1 cellular context compared by ENCODE assay signal in the genomic region with DNA sequence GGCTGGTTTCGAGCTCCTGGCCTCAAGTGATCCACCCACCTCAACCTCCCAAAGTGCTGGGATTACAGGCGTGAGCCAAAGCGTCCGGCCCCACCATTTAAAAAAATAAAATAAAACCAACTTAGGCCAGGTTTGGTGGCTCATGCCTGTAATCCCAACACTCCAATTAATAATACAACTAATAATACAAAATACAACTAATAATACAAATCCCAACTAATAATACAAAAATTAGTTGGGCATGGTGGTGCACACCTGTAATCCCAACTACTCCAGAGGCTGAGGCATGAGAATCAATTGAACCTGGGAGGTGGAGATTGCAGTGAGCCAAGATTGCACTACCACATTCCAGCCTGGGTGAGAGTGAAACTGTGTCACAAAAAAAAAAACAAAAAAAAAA.
TF ChIP-seq lines count a peak whose summit lies in the region.

No MANE protein-coding gene starts in this region.

TF ChIP-seq in K562, 482 proteins besides CTCF, POLR2A, EP300 and RAD21 (continues in another document):
- TF ChIP-seq HMGXB4 (CRISPR knock-in tag; IDR thresholded peaks at IDR 0.05) (no peak), ETV6 (IDR thresholded peaks at IDR 0.05; ENCODE audit: borderline replicate concordance in 1 of 2, low read depth in 2 of 2, low read length in 1 of 2) (no peak), ETV6 (CRISPR knock-in tag; IDR thresholded peaks at IDR 0.05; ENCODE audit: borderline replicate concordance) (peak; percentile 65; the same call in 1 of the 2 replicates), POLR2H (tag; IDR thresholded peaks at IDR 0.05; ENCODE audit: low read depth) (no peak), CBFA2T2 (conservative IDR thresholded peaks at IDR 0.05) (no peak), CBFA2T3 (IDR thresholded peaks at IDR 0.05) (no peak), BACH1 (tag; IDR thresholded peaks at IDR 0.05) (no peak), SIX5 (IDR thresholded peaks at IDR 0.05; ENCODE audit: borderline replicate concordance in 1 of 2, insufficient read depth in 1 of 2, low read depth in 1 of 2, low read length in 2 of 2) (no peak), SAFB2 (IDR thresholded peaks at IDR 0.05; ENCODE audit: borderline replicate concordance, low read depth, low read length, severe bottlenecking) (no peak), NFATC3 (IDR thresholded peaks at IDR 0.05) (no peak), ZNF224 (CRISPR knock-in tag; IDR thresholded peaks at IDR 0.05) (0 out of 2 replicates have a peak, but pooled peaks have one; percentile 43), ZZZ3 (IDR thresholded peaks at IDR 0.05) (no peak), SRSF7 (optimal IDR thresholded peaks at IDR 0.05; ENCODE audit: low read depth, low read length) (no peak), ZNF232 (CRISPR knock-in tag; IDR thresholded peaks at IDR 0.05) (0 out of 2 replicates have a peak, but pooled peaks have one; percentile 26), SMARCB1 (IDR thresholded peaks at IDR 0.05; ENCODE audit: insufficient read length, low read depth) (no peak), RB1 (IDR thresholded peaks at IDR 0.05; ENCODE audit: low read depth) (no peak), ADNP (tag; IDR thresholded peaks at IDR 0.05) (no peak), DACH1 (IDR thresholded peaks at IDR 0.05; ENCODE audit: partially characterized antibody) (peak; percentile 73), KAT7 (CRISPR knock-in tag; IDR thresholded peaks at IDR 0.05; ENCODE audit: borderline replicate concordance) (no peak), NCOA6 (IDR thresholded peaks at IDR 0.05) (no peak), PHB (CRISPR knock-in tag; IDR thresholded peaks at IDR 0.05) (no peak), ZNF75A (CRISPR knock-in tag; IDR thresholded peaks at IDR 0.05) (no peak)
- TF ChIP-seq, protein P1, sequence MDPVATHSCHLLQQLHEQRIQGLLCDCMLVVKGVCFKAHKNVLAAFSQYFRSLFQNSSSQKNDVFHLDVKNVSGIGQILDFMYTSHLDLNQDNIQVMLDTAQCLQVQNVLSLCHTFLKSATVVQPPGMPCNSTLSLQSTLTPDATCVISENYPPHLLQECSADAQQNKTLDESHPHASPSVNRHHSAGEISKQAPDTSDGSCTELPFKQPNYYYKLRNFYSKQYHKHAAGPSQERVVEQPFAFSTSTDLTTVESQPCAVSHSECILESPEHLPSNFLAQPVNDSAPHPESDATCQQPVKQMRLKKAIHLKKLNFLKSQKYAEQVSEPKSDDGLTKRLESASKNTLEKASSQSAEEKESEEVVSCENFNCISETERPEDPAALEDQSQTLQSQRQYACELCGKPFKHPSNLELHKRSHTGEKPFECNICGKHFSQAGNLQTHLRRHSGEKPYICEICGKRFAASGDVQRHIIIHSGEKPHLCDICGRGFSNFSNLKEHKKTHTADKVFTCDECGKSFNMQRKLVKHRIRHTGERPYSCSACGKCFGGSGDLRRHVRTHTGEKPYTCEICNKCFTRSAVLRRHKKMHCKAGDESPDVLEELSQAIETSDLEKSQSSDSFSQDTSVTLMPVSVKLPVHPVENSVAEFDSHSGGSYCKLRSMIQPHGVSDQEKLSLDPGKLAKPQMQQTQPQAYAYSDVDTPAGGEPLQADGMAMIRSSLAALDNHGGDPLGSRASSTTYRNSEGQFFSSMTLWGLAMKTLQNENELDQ (CRISPR knock-in tag; IDR thresholded peaks at IDR 0.05; ENCODE audit: borderline replicate concordance): 0 out of 2 replicates have a peak, but pooled peaks have one; percentile 71
- TF ChIP-seq, protein P2, sequence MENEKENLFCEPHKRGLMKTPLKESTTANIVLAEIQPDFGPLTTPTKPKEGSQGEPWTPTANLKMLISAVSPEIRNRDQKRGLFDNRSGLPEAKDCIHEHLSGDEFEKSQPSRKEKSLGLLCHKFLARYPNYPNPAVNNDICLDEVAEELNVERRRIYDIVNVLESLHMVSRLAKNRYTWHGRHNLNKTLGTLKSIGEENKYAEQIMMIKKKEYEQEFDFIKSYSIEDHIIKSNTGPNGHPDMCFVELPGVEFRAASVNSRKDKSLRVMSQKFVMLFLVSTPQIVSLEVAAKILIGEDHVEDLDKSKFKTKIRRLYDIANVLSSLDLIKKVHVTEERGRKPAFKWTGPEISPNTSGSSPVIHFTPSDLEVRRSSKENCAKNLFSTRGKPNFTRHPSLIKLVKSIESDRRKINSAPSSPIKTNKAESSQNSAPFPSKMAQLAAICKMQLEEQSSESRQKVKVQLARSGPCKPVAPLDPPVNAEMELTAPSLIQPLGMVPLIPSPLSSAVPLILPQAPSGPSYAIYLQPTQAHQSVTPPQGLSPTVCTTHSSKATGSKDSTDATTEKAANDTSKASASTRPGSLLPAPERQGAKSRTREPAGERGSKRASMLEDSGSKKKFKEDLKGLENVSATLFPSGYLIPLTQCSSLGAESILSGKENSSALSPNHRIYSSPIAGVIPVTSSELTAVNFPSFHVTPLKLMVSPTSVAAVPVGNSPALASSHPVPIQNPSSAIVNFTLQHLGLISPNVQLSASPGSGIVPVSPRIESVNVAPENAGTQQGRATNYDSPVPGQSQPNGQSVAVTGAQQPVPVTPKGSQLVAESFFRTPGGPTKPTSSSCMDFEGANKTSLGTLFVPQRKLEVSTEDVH (IDR thresholded peaks at IDR 0.05; ENCODE audit: low read depth, partially characterized antibody): no peak
- TF ChIP-seq, protein P3, sequence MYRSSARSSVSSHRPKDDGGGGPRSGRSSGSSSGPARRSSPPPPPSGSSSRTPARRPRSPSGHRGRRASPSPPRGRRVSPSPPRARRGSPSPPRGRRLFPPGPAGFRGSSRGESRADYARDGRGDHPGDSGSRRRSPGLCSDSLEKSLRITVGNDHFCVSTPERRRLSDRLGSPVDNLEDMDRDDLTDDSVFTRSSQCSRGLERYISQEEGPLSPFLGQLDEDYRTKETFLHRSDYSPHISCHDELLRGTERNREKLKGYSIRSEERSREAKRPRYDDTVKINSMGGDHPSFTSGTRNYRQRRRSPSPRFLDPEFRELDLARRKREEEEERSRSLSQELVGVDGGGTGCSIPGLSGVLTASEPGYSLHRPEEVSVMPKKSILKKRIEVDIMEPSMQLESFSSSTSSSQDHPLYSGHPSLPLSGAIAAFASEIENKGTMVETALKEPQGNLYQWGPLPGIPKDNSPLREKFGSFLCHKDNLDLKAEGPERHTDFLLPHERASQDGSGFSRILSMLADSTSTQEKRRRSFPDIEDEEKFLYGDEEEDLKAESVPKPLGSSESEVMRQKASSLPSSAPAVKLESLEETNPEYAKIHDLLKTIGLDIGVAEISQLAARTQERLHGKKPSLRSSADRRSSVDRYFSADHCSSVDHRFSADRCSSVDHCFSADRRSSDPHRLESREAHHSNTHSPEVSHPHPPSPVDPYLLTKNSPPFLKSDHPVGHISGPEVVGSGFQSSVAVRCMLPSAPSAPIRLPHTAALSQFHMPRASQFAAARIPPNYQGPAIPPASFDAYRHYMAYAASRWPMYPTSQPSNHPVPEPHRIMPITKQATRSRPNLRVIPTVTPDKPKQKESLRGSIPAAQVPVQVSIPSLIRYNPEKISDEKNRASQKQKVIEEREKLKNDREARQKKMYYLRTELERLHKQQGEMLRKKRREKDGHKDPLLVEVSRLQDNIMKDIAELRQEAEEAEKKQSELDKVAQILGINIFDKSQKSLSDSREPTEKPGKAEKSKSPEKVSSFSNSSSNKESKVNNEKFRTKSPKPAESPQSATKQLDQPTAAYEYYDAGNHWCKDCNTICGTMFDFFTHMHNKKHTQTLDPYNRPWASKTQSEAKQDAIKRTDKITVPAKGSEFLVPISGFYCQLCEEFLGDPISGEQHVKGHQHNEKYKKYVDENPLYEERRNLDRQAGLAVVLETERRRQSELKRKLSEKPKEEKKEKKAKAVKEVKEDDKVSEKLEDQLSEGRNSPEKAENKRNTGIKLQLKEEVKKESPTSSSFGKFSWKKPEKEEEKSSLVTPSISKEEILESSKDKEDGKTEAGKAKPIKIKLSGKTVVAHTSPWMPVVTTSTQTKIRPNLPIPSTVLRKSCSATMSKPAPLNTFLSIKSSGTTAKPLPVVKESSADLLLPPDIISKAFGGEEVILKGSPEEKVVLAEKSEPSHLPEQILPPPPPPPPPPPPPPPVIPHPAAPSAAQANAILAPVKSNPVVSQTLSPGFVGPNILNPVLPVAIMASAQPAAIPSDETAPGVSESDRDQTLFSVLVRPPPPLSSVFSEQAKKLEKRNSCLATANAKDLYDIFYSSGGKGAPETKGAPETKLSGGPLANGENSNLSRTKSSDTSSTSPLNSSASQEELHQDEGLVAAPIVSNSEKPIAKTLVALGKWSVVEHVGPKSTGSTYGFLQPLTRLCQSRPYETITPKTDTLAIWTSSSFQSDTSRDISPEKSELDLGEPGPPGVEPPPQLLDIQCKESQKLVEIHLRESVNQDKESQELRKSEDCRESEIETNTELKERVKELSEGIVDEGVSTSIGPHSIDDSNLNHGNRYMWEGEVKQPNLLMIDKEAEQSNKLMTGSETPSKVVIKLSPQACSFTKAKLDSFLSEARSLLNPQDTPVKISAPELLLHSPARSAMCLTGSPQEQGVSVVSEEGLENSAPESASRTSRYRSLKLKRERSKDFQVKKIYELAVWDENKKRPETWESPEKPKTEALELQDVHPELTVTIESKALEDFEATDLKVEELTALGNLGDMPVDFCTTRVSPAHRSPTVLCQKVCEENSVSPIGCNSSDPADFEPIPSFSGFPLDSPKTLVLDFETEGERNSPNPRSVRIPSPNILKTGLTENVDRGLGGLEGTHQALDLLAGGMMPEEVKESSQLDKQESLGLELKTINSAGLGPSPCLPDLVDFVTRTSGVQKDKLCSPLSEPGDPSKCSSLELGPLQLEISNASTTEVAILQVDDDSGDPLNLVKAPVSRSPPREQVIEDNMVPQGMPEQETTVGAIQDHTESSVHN (IDR thresholded peaks at IDR 0.05; ENCODE audit: borderline replicate concordance in 1 of 2, low read depth in 1 of 2): no peak
- TF ChIP-seq, protein P4, sequence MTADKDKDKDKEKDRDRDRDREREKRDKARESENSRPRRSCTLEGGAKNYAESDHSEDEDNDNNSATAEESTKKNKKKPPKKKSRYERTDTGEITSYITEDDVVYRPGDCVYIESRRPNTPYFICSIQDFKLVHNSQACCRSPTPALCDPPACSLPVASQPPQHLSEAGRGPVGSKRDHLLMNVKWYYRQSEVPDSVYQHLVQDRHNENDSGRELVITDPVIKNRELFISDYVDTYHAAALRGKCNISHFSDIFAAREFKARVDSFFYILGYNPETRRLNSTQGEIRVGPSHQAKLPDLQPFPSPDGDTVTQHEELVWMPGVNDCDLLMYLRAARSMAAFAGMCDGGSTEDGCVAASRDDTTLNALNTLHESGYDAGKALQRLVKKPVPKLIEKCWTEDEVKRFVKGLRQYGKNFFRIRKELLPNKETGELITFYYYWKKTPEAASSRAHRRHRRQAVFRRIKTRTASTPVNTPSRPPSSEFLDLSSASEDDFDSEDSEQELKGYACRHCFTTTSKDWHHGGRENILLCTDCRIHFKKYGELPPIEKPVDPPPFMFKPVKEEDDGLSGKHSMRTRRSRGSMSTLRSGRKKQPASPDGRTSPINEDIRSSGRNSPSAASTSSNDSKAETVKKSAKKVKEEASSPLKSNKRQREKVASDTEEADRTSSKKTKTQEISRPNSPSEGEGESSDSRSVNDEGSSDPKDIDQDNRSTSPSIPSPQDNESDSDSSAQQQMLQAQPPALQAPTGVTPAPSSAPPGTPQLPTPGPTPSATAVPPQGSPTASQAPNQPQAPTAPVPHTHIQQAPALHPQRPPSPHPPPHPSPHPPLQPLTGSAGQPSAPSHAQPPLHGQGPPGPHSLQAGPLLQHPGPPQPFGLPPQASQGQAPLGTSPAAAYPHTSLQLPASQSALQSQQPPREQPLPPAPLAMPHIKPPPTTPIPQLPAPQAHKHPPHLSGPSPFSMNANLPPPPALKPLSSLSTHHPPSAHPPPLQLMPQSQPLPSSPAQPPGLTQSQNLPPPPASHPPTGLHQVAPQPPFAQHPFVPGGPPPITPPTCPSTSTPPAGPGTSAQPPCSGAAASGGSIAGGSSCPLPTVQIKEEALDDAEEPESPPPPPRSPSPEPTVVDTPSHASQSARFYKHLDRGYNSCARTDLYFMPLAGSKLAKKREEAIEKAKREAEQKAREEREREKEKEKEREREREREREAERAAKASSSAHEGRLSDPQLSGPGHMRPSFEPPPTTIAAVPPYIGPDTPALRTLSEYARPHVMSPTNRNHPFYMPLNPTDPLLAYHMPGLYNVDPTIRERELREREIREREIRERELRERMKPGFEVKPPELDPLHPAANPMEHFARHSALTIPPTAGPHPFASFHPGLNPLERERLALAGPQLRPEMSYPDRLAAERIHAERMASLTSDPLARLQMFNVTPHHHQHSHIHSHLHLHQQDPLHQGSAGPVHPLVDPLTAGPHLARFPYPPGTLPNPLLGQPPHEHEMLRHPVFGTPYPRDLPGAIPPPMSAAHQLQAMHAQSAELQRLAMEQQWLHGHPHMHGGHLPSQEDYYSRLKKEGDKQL (CRISPR knock-in tag; IDR thresholded peaks at IDR 0.05; ENCODE audit: borderline replicate concordance): no peak
